In the genomic region with DNA sequence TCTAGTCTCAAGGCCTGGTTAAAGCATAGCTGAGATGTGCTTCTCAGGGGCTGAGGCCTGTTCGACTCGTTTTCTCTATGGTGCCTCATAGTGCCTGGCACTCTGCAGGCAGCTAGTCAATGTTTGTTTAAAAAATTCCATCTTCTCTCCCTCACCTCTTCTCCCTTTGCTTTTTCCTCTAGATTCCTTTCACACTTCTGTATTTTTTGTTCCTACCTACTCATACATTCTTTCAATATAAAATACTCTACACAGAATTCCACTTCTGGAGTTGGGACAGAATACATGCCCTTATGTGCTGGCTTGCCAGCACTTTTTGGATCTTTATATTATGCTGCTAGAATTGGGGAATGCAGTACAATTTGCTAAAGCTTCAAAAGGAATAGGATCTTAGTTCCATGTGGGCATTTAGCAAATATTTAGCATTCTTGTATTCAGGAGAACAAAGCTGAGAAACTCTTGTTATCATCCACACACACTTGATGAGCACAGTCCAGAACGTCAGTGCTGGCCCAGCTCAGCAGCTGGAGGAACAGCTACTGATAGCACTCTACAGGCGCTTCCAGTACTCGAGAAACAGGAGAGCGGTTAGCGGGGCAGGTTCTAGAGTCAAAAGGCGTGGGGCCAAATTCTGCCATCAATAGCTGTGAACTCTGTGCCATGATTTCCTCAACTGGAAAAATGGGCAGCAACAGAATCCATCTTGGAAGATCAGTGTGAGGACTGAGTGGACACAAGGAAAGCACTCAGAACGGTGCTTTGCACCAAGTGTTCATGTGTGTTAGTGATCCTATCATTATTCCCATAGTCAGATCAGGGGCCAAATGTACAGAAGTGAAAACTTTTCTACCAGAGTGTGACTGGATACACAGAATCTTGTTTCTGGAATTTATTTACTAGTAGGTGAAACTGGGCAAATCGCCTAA, we compare ENCODE assay signal across 2 cellular contexts.
A peak's percentile ranks its signal among the peaks of the same experiment; 100 is the strongest.
TF ChIP-seq lines count a peak whose summit lies in the region.

No MANE protein-coding gene starts in this region.

TF ChIP-seq in GM12878, 131 proteins besides CTCF, POLR2A, EP300 and RAD21:
- TF ChIP-seq IKZF1 (conservative IDR thresholded peaks at IDR 0.05) (0 out of 2 replicates have a peak, but pooled peaks have one; percentile 24), CBX3 (IDR thresholded peaks at IDR 0.05; ENCODE audit: borderline replicate concordance, low read depth) (no peak), KDM1A (IDR thresholded peaks at IDR 0.05; ENCODE audit: borderline replicate concordance) (no peak), MLLT1 (IDR thresholded peaks at IDR 0.05) (peak; percentile 94)
- TF ChIP-seq, protein P1, sequence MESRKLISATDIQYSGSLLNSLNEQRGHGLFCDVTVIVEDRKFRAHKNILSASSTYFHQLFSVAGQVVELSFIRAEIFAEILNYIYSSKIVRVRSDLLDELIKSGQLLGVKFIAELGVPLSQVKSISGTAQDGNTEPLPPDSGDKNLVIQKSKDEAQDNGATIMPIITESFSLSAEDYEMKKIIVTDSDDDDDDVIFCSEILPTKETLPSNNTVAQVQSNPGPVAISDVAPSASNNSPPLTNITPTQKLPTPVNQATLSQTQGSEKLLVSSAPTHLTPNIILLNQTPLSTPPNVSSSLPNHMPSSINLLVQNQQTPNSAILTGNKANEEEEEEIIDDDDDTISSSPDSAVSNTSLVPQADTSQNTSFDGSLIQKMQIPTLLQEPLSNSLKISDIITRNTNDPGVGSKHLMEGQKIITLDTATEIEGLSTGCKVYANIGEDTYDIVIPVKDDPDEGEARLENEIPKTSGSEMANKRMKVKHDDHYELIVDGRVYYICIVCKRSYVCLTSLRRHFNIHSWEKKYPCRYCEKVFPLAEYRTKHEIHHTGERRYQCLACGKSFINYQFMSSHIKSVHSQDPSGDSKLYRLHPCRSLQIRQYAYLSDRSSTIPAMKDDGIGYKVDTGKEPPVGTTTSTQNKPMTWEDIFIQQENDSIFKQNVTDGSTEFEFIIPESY (IDR thresholded peaks at IDR 0.05): peak; percentile 92; the same call in 1 of the 2 replicates
- TF ChIP-seq, protein P2, sequence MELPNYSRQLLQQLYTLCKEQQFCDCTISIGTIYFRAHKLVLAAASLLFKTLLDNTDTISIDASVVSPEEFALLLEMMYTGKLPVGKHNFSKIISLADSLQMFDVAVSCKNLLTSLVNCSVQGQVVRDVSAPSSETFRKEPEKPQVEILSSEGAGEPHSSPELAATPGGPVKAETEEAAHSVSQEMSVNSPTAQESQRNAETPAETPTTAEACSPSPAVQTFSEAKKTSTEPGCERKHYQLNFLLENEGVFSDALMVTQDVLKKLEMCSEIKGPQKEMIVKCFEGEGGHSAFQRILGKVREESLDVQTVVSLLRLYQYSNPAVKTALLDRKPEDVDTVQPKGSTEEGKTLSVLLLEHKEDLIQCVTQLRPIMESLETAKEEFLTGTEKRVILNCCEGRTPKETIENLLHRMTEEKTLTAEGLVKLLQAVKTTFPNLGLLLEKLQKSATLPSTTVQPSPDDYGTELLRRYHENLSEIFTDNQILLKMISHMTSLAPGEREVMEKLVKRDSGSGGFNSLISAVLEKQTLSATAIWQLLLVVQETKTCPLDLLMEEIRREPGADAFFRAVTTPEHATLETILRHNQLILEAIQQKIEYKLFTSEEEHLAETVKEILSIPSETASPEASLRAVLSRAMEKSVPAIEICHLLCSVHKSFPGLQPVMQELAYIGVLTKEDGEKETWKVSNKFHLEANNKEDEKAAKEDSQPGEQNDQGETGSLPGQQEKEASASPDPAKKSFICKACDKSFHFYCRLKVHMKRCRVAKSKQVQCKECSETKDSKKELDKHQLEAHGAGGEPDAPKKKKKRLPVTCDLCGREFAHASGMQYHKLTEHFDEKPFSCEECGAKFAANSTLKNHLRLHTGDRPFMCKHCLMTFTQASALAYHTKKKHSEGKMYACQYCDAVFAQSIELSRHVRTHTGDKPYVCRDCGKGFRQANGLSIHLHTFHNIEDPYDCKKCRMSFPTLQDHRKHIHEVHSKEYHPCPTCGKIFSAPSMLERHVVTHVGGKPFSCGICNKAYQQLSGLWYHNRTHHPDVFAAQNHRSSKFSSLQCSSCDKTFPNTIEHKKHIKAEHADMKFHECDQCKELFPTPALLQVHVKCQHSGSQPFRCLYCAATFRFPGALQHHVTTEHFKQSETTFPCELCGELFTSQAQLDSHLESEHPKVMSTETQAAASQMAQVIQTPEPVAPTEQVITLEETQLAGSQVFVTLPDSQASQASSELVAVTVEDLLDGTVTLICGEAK (IDR thresholded peaks at IDR 0.05; ENCODE audit: borderline replicate concordance): peak; percentile 25; the same call in 1 of the 2 replicates

TF ChIP-seq in liver, 16 proteins besides CTCF, POLR2A, EP300 and RAD21:
- TF ChIP-seq, protein P3, sequence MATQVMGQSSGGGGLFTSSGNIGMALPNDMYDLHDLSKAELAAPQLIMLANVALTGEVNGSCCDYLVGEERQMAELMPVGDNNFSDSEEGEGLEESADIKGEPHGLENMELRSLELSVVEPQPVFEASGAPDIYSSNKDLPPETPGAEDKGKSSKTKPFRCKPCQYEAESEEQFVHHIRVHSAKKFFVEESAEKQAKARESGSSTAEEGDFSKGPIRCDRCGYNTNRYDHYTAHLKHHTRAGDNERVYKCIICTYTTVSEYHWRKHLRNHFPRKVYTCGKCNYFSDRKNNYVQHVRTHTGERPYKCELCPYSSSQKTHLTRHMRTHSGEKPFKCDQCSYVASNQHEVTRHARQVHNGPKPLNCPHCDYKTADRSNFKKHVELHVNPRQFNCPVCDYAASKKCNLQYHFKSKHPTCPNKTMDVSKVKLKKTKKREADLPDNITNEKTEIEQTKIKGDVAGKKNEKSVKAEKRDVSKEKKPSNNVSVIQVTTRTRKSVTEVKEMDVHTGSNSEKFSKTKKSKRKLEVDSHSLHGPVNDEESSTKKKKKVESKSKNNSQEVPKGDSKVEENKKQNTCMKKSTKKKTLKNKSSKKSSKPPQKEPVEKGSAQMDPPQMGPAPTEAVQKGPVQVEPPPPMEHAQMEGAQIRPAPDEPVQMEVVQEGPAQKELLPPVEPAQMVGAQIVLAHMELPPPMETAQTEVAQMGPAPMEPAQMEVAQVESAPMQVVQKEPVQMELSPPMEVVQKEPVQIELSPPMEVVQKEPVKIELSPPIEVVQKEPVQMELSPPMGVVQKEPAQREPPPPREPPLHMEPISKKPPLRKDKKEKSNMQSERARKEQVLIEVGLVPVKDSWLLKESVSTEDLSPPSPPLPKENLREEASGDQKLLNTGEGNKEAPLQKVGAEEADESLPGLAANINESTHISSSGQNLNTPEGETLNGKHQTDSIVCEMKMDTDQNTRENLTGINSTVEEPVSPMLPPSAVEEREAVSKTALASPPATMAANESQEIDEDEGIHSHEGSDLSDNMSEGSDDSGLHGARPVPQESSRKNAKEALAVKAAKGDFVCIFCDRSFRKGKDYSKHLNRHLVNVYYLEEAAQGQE (IDR thresholded peaks at IDR 0.05): peak; percentile 79
- TF ChIP-seq YY1 (IDR thresholded peaks at IDR 0.05) (peak; percentile 53), FOXA2 (IDR thresholded peaks at IDR 0.05) (no peak), EGR1 (IDR thresholded peaks at IDR 0.05; ENCODE audit: low read depth in 2 of 2) (no peak), SP1 (IDR thresholded peaks at IDR 0.05) (no peak), HNF4G (IDR thresholded peaks at IDR 0.05) (no peak)
- TF ChIP-seq, protein P4, sequence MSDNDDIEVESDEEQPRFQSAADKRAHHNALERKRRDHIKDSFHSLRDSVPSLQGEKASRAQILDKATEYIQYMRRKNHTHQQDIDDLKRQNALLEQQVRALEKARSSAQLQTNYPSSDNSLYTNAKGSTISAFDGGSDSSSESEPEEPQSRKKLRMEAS (IDR thresholded peaks at IDR 0.05): no peak
- TF ChIP-seq, protein P1 (IDR thresholded peaks at IDR 0.05): peak; percentile 20
TF ChIP-seq in liver: peak in this region for 3.
